21 cellular contexts compared by ENCODE assay signal in genomic region chr3:137047240-137047639, GRCh38.
"Had no signal": no experiment of that assay in that cellular context is flagged by ENCODE, and none has a peak within 500 bp of the region (broad histone marks: within the 10 kb centered on the region; RNA-seq: fewer than 3 reads in every experiment).

No MANE protein-coding gene starts in this region.

- DNase-seq: activated CD4-positive, alpha-beta T cell treated with anti-CD3 and anti-CD28 coated beads, Interleukin-2, amount 50 U/mL, for 1 hour; activated CD4-positive, CD25-positive, alpha-beta regulatory T cell treated with anti-CD3 and anti-CD28 coated beads, Interleukin-2, amount 50 U/mL, for 72 hours; activated CD8-positive, alpha-beta T cell treated with anti-CD3 and anti-CD28 coated beads, Interleukin-2, amount 10 ng/mL, durations not matched to agents 7 days and 5 days; activated gamma-delta T cell treated with Interleukin-2 at 50 U/mL for 16 hours; anterior cingulate cortex; body of pancreas; effector memory CD4-positive, alpha-beta T cell; esophagus squamous epithelium; gastrocnemius medialis; hippocampal formation; lower lobe of right lung; naive thymus-derived CD8-positive, alpha-beta T cell; nucleus accumbens; right cardiac atrium; stimulated activated CD4-positive, alpha-beta T cell treated with anti-CD3 and anti-CD28 coated beads, Interleukin-4, amount 100 ng/mL, for 4 hours; stimulated activated naive CD8-positive, alpha-beta T cell treated with anti-CD3 and anti-CD28 coated beads, Interleukin-15, Interleukin-2, amounts not matched to agents 100 U/mL and 50 U/mL, for 24 hours; upper lobe of right lung had no signal

- H3K9me3 ChIP-seq: body of pancreas, esophagus squamous epithelium, gastrocnemius medialis, lower lobe of right lung, upper lobe of right lung had no signal

- H3K4me3 Mint-ChIP-seq: activated CD8-positive, alpha-beta T cell treated with anti-CD3 and anti-CD28 coated beads, Interleukin-2, amount 10 ng/mL, durations not matched to agents 7 days and 5 days; activated naive CD4-positive, alpha-beta T cell treated with anti-CD3 and anti-CD28 coated beads, Interleukin-2, amount 50 U/mL, for 24 hours; activated T-helper 1 cell treated with anti-CD3 and anti-CD28 coated beads, Interleukin-12 subunit alpha, Interleukin-12 subunit beta, Interleukin-2, Interleukin-4 antibody, amounts not matched to agents 30 ng/mL and 10 ng/mL and 1 ng/mL, durations not matched to agents 14 hours and 24 hours and 36 hours; naive thymus-derived CD8-positive, alpha-beta T cell; T-helper 2 cell treated with Interferon-gamma antibody and Interleukin-4, amounts not matched to agents 5 μg/mL and 100 μg/mL, for 36 hours had no signal

- H3K36me3 Mint-ChIP-seq: activated naive CD4-positive, alpha-beta T cell treated with anti-CD3 and anti-CD28 coated beads, Interleukin-2, amount 50 U/mL, for 24 hours; naive thymus-derived CD8-positive, alpha-beta T cell had no signal

- H3K9me3 Mint-ChIP-seq: activated naive CD4-positive, alpha-beta T cell treated with anti-CD3 and anti-CD28 coated beads, Interleukin-2, amount 50 U/mL, for 24 hours; activated T-helper 1 cell treated with anti-CD3 and anti-CD28 coated beads, Interleukin-12 subunit alpha, Interleukin-12 subunit beta, Interleukin-2, Interleukin-4 antibody, amounts not matched to agents 30 ng/mL and 10 ng/mL and 1 ng/mL, durations not matched to agents 14 hours and 24 hours and 36 hours; T-helper 2 cell treated with Interferon-gamma antibody and Interleukin-4, amounts not matched to agents 5 μg/mL and 100 μg/mL, for 36 hours had no signal

- H3K4me1 Mint-ChIP-seq: activated naive CD4-positive, alpha-beta T cell treated with anti-CD3 and anti-CD28 coated beads, Interleukin-2, amount 50 U/mL, for 24 hours; naive thymus-derived CD8-positive, alpha-beta T cell had no signal

- ATAC-seq: activated CD8-positive, alpha-beta T cell treated with anti-CD3 and anti-CD28 coated beads, Interleukin-2, amount 10 ng/mL, durations not matched to agents 7 days and 5 days; body of pancreas; gastrocnemius medialis; left lobe of liver; lower lobe of right lung; naive thymus-derived CD8-positive, alpha-beta T cell; right cardiac atrium; stimulated activated naive CD8-positive, alpha-beta T cell treated with anti-CD3 and anti-CD28 coated beads, Interleukin-15, Interleukin-2, amounts not matched to agents 100 U/mL and 50 U/mL, for 24 hours; upper lobe of right lung had no signal

- H3K27ac Mint-ChIP-seq: activated CD8-positive, alpha-beta T cell treated with anti-CD3 and anti-CD28 coated beads, Interleukin-2, amount 10 ng/mL, durations not matched to agents 7 days and 5 days; activated naive CD4-positive, alpha-beta T cell treated with anti-CD3 and anti-CD28 coated beads, Interleukin-2, amount 50 U/mL, for 24 hours; activated T-helper 1 cell treated with anti-CD3 and anti-CD28 coated beads, Interleukin-12 subunit alpha, Interleukin-12 subunit beta, Interleukin-2, Interleukin-4 antibody, amounts not matched to agents 30 ng/mL and 10 ng/mL and 1 ng/mL, durations not matched to agents 14 hours and 24 hours and 36 hours; naive thymus-derived CD8-positive, alpha-beta T cell; T-helper 2 cell treated with Interferon-gamma antibody and Interleukin-4, amounts not matched to agents 5 μg/mL and 100 μg/mL, for 36 hours had no signal
